ENCODE assay signal across 8 cellular contexts in the genomic region with DNA sequence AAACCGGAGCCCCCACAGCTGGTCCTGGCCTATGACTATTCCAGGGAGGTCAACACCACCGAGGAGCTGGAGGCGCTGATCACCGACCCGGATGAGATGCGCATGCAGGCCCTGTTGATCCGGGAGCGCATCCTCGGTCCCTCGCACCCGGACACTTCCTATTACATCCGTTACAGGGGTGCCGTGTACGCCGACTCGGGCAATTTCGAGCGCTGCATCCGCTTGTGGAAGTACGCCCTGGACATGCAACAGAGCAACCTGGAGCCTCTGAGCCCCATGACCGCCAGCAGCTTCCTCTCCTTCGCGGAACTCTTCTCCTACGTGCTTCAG. TPM values are rescaled to one million over a fixed set of nuclear protein-coding genes. Genes with fewer than 3 reads are reported as not detected.
DNase-seq lines count a peak whose midpoint lies in the region; ATAC-seq and TF ChIP-seq lines count a peak whose summit lies in the region.
"Not testable (repeated sequence)": the region's sequence is repeated elsewhere in the genome, so short reads cannot be mapped to it uniquely, and the experiment has no call there.

No MANE protein-coding gene starts in this region.

- H3K27me3 Mint-ChIP-seq in activated CD8-positive, alpha-beta memory T cell treated with anti-CD3 and anti-CD28 coated beads, Interleukin-2, amount 10 ng/mL, durations not matched to agents 7 days and 5 days; central memory CD8-positive, alpha-beta T cell: not testable (repeated sequence)

- H3K27ac Mint-ChIP-seq in activated CD8-positive, alpha-beta memory T cell treated with anti-CD3 and anti-CD28 coated beads, Interleukin-2, amount 10 ng/mL, durations not matched to agents 7 days and 5 days, result peak overlapping the region; percentile 72
- H3K27ac Mint-ChIP-seq in central memory CD8-positive, alpha-beta T cell (ENCODE audit: low read depth), result not testable (repeated sequence)

- intact Hi-C loops in A673 (cut with micrococcal nuclease; ENCODE audit: unreplicated experiment) (loop anchor here (10.0 kb wide), 1 partner anchor 218 kb away; no protein-coding TSS in a partner anchor), OCI-LY7 (cut with micrococcal nuclease; ENCODE audit: unreplicated experiment) (loop anchor here (10.0 kb wide), 1 partner anchor 388 kb away; the partner anchor contains the start of genes CHAF1A and SH3GL1)

- peak overlapping the region; percentile 80 for H3K4me3 ChIP-seq in A673 (ENCODE audit: low read depth, low read length, poor library complexity, severe bottlenecking)
- peak overlapping the region; percentile 92 for H3K4me3 ChIP-seq in GM12875 (ENCODE audit: low read depth, low read length)
- H3K4me3 ChIP-seq in OCI-LY7 (ENCODE audit: low read depth, low read length, poor library complexity, severe bottlenecking), result peak overlapping the region; percentile 84
- peak overlapping the region; percentile 79 for H3K4me3 ChIP-seq in cardiac muscle cell
- peak overlapping the region; percentile 42 to 92 for H3K4me3 ChIP-seq in muscle layer of duodenum (ENCODE audit: low read depth in 1 of 2, low read length in 2 of 2)
- H3K4me3 ChIP-seq in skeletal muscle cell (ENCODE audit: low read depth, low read length), result peak overlapping the region; percentile 69

- peaks cover 17% of the 10 kb centered on the region for H3K36me3 Mint-ChIP-seq in activated CD8-positive, alpha-beta memory T cell treated with anti-CD3 and anti-CD28 coated beads, Interleukin-2, amount 10 ng/mL, durations not matched to agents 7 days and 5 days
- peaks cover 44% of the 10 kb centered on the region for H3K36me3 Mint-ChIP-seq in central memory CD8-positive, alpha-beta T cell (ENCODE audit: insufficient read depth)

- not testable (repeated sequence) for BruUV-seq in A673 (replicated peaks; lab: Mats Ljungman, UMichigan); OCI-LY7 (replicated peaks; lab: Mats Ljungman, UMichigan)

- H3K9me2 ChIP-seq in OCI-LY7 (ENCODE audit: insufficient read depth, low read length), result not testable (repeated sequence)

- DNase-seq in A673 (ENCODE audit: low spot score); OCI-LY7 (ENCODE audit: low spot score); activated CD8-positive, alpha-beta memory T cell treated with anti-CD3 and anti-CD28 coated beads, Interleukin-2, amount 10 ng/mL, durations not matched to agents 7 days and 5 days; central memory CD8-positive, alpha-beta T cell (ENCODE audit: low spot score in 2 of 2); cardiac muscle cell (ENCODE audit: low read depth in 1 of 2, low spot score in 1 of 2); skeletal muscle cell (ENCODE audit: low read depth): not testable (repeated sequence)

- peak overlapping the region; percentile 82 for H3K4me3 Mint-ChIP-seq in activated CD8-positive, alpha-beta memory T cell treated with anti-CD3 and anti-CD28 coated beads, Interleukin-2, amount 10 ng/mL, durations not matched to agents 7 days and 5 days
- peak overlapping the region; percentile 71 for H3K4me3 Mint-ChIP-seq in central memory CD8-positive, alpha-beta T cell

- H4K20me1 ChIP-seq in OCI-LY7 (ENCODE audit: insufficient read depth, low read length), result not testable (repeated sequence)

- peaks cover 40% of the 10 kb centered on the region for H3K4me1 Mint-ChIP-seq in activated CD8-positive, alpha-beta memory T cell treated with anti-CD3 and anti-CD28 coated beads, Interleukin-2, amount 10 ng/mL, durations not matched to agents 7 days and 5 days
- peaks cover 21% of the 10 kb centered on the region for H3K4me1 Mint-ChIP-seq in central memory CD8-positive, alpha-beta T cell

- not testable (repeated sequence) for TF ChIP-seq CTCF in A673 (conservative IDR thresholded peaks at IDR 0.05; ENCODE audit: low read depth, low read length); GM12875 (IDR thresholded peaks at IDR 0.05; ENCODE audit: borderline replicate concordance, insufficient read depth, low read depth, low read length); OCI-LY7 (conservative IDR thresholded peaks at IDR 0.05; ENCODE audit: low read length); cardiac muscle cell (IDR thresholded peaks at IDR 0.05; ENCODE audit: low read depth, low read length)

- H3K4me2 ChIP-seq in OCI-LY7 (ENCODE audit: low read length), result peak overlapping the region; percentile 79

- peaks cover 21% of the 10 kb centered on the region for H3K4me1 ChIP-seq in A673 (ENCODE audit: insufficient read depth, low read length, poor library complexity, severe bottlenecking)
- peaks cover 39% of the 10 kb centered on the region for H3K4me1 ChIP-seq in OCI-LY7 (ENCODE audit: insufficient read depth, low read length, poor library complexity, severe bottlenecking)
- H3K4me1 ChIP-seq in cardiac muscle cell (ENCODE audit: low read depth), result not testable (repeated sequence)
- peaks cover 0 to 40% of the 10 kb centered on the region in 2 donors for H3K4me1 ChIP-seq in muscle layer of duodenum (ENCODE audit: control insufficient read depth in 1 of 2, insufficient read depth in 2 of 2, low read length in 2 of 2)

- POLR2A ChIA-PET in A673 (lab: Charles Lee; ENCODE audit: low non-redundant PET); OCI-LY7 (lab: Charles Lee): not testable (repeated sequence)

- peaks cover 32% of the 10 kb centered on the region for H3K36me3 ChIP-seq in A673 (ENCODE audit: insufficient read depth, low read length, poor library complexity, severe bottlenecking)
- peaks cover 48% of the 10 kb centered on the region for H3K36me3 ChIP-seq in OCI-LY7 (ENCODE audit: insufficient read depth, low read length)
- not testable (repeated sequence) for H3K36me3 ChIP-seq in cardiac muscle cell
- H3K36me3 ChIP-seq in muscle layer of duodenum (ENCODE audit: control insufficient read depth in 1 of 2, insufficient read depth in 2 of 2, low read length in 2 of 2), result peaks cover 19 to 35% of the 10 kb centered on the region in 2 donors

- not testable (repeated sequence) for ATAC-seq in activated CD8-positive, alpha-beta memory T cell treated with anti-CD3 and anti-CD28 coated beads, Interleukin-2, amount 10 ng/mL, durations not matched to agents 7 days and 5 days; central memory CD8-positive, alpha-beta T cell (replicated peaks; ENCODE audit: extremely low read depth, poor library complexity, severe bottlenecking)

- CTCF ChIA-PET in A673 (lab: Charles Lee), result not testable (repeated sequence)
- CTCF ChIA-PET in OCI-LY7 (lab: Charles Lee; ENCODE audit: unreplicated experiment), result interaction anchor here (1.1 kb wide), 1 partner anchor 17 kb away, joined by 3 read pairs; no protein-coding TSS in a partner anchor
- CTCF ChIA-PET in activated CD8-positive, alpha-beta memory T cell treated with anti-CD3 and anti-CD28 coated beads, Interleukin-2, amount 10 ng/mL, durations not matched to agents 7 days and 5 days (lab: Charles Lee), result interaction anchor here (0.7 to 3.6 kb wide), 2 partner anchors 12 to 119 kb away, joined by 3 to 20 read pairs; no protein-coding TSS in a partner anchor

- H3K9me3 Mint-ChIP-seq in activated CD8-positive, alpha-beta memory T cell treated with anti-CD3 and anti-CD28 coated beads, Interleukin-2, amount 10 ng/mL, durations not matched to agents 7 days and 5 days (ENCODE audit: low read depth); central memory CD8-positive, alpha-beta T cell: not testable (repeated sequence)

- not testable (repeated sequence) for H2AFZ ChIP-seq in OCI-LY7 (ENCODE audit: low read length)

- not testable (repeated sequence) for H3K27me3 ChIP-seq in A673 (replicated peaks; ENCODE audit: insufficient read depth, low read depth, low read length, poor library complexity); cardiac muscle cell; muscle layer of duodenum (ENCODE audit: low read depth, low read length)

- not testable (repeated sequence) for H3K27ac ChIP-seq in A673 (ENCODE audit: low read depth, low read length, poor library complexity, severe bottlenecking); OCI-LY7 (ENCODE audit: low read depth, low read length, poor library complexity, severe bottlenecking); cardiac muscle cell; muscle layer of duodenum (ENCODE audit: low read length)

- H3K79me2 ChIP-seq in OCI-LY7 (ENCODE audit: insufficient read depth, low read depth, low read length), result peaks cover 52% of the 10 kb centered on the region

- not testable (repeated sequence) for H3K9me3 ChIP-seq in A673 (ENCODE audit: low read depth, low read length, poor library complexity, severe bottlenecking); OCI-LY7 (ENCODE audit: low read length); cardiac muscle cell (ENCODE audit: low read depth); muscle layer of duodenum (ENCODE audit: control insufficient read depth in 1 of 2, low read length in 2 of 2)

RNA-seq across cellular contexts. Expression of gene FEM1A, which starts 1.3 kb away (rescaled TPM):
- 17.4 and 18.9 TPM in 2 replicates for total RNA-seq in A673 (2021)
- 11.5 and 17.5 TPM in 2 replicates for total RNA-seq in OCI-LY7 (2014; rRNA removed; shearing (Covaris generic))
- total RNA-seq in OCI-LY7 (2022), result 14.3 and 15.8 TPM in 2 replicates
- total RNA-seq in activated CD8-positive, alpha-beta memory T cell treated with anti-CD3 and anti-CD28 coated beads, Interleukin-2, amount 10 ng/mL, durations not matched to agents 7 days and 5 days, result 10 to 100 TPM; 11.5 to 16.8 TPM
- total RNA-seq in cardiac muscle cell, result 22.0 and 27.9 TPM in 2 replicates
- polyA plus RNA-seq in cardiac muscle cell, result 2.6 and 2.8 TPM in 2 replicates

RNA-seq across cellular contexts. Expression of gene TICAM1, which starts 38.7 kb away (rescaled TPM):
- 5.6 and 7.0 TPM in 2 replicates for total RNA-seq in A673 (2021)
- total RNA-seq in OCI-LY7 (2014; rRNA removed; shearing (Covaris generic)), result 4.9 and 6.8 TPM in 2 replicates
- 26.7 and 28.9 TPM in 2 replicates for total RNA-seq in OCI-LY7 (2022)
- total RNA-seq in activated CD8-positive, alpha-beta memory T cell treated with anti-CD3 and anti-CD28 coated beads, Interleukin-2, amount 10 ng/mL, durations not matched to agents 7 days and 5 days, result 10 to 100 TPM; 19.5 to 22.4 TPM
- total RNA-seq in cardiac muscle cell, result 0.21 and 1.5 TPM in 2 replicates
- polyA plus RNA-seq in cardiac muscle cell, result 0.38 and 4.2 TPM in 2 replicates
